15 cellular contexts compared by ENCODE assay signal in the genomic region with DNA sequence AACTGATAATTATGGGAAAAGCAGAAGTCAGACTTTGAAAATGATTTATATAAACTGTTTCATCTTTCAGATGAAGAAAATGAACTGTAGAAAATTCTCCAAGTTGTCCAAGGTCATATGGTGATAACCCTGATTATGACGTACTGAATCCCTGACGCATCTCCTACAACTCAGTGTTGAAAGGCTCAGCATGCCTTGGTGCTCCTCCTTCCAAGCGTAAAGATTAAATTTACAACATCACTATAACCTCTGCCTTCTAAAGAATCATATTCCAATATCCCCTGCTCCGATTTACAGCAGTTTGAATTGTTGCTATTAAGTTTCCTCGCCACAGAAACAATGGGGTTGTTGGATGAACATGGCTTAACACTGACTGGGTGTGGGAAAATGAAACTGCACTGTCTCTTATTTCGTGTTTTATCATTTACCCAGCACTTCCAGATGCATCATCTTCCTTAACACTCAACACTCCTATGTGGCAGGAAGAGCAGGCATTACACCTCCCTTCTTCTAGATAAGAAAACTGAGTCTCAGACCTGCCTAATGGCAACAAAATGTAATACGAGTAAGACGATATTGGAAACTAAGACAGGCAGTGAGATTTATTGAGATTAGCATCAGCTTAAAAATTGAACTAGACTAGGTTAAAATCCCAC.
A peak's percentile ranks its signal among the peaks of the same experiment; 100 is the strongest.
DNase-seq lines count a peak whose midpoint lies in the region; ATAC-seq, FAIRE-seq and TF ChIP-seq lines count a peak whose summit lies in the region.
"Had no signal": no experiment of that assay in that cellular context is flagged by ENCODE, and none has a peak within 500 bp of the region (broad histone marks: within the 10 kb centered on the region; RNA-seq: fewer than 3 reads in every experiment).

No MANE protein-coding gene starts in this region.

- ATAC-seq in HG03354 (IDR thresholded peaks at IDR 0.05; ENCODE audit: poor library complexity, severe bottlenecking, unreplicated experiment) = no peak
- ATAC-seq in GM21423 (IDR thresholded peaks at IDR 0.05; ENCODE audit: unreplicated experiment) = no peak

- DNase-seq in RCC 7860 (ENCODE audit: low spot score) = peak; percentile 39
- peak; percentile 43 for DNase-seq in fibroblast of pulmonary artery (ENCODE audit: low read depth)
- DNase-seq in caudate nucleus (lab: John Stamatoyannopoulos, UW) = no peak
- no peak for DNase-seq in cortex of kidney (lab: John Stamatoyannopoulos, UW)
- DNase-seq: activated CD4-positive, CD25-positive, alpha-beta regulatory T cell; activated CD8-positive, alpha-beta memory T cell treated with anti-CD3 and anti-CD28 coated beads, Interleukin-2, amount 50 U/mL, for 4 hours; activated naive CD8-positive, alpha-beta T cell treated with anti-CD3 and anti-CD28 coated beads, Interleukin-2, amount 10 ng/mL, durations not matched to agents 7 days and 5 days; HCEC 1CT; MM.1S; transverse colon had no signal

- H3K36me3 ChIP-seq in ACC112 (ENCODE audit: insufficient read depth, low read length) = no peaks in the 10 kb centered on the region
- H3K36me3 ChIP-seq: neural progenitor cell, transverse colon had no signal

- TF ChIP-seq CTCF in fibroblast of pulmonary artery (IDR thresholded peaks at IDR 0.05; ENCODE audit: low read length, missing control alignments) (no peak), nephron (IDR thresholded peaks at IDR 0.05; ENCODE audit: unreplicated experiment in 3 of 3) (no peak)

- no peaks in the 10 kb centered on the region for H3K27me3 ChIP-seq in ACC112 (ENCODE audit: insufficient read depth, low read length)
- H3K27me3 ChIP-seq: neural progenitor cell, transverse colon had no signal

- no peaks in the 10 kb centered on the region for H3K27me3 Mint-ChIP-seq in nephron (ENCODE audit: low read depth)

- no peaks in the 10 kb centered on the region for H3K79me2 ChIP-seq in ACC112 (ENCODE audit: control insufficient read depth, insufficient read depth, low read length, unreplicated experiment)

- H3K4me1 ChIP-seq in ACC112 (ENCODE audit: control insufficient read depth, insufficient read depth, low read length, unreplicated experiment) = peaks cover 45% of the 10 kb centered on the region
- H3K4me1 ChIP-seq: transverse colon had no signal

- peak overlapping the region in 2 of 3 experiments; percentile 5 to 12 for H3K4me3 Mint-ChIP-seq in nephron
- H3K4me3 Mint-ChIP-seq: activated naive CD8-positive, alpha-beta T cell treated with anti-CD3 and anti-CD28 coated beads, Interleukin-2, amount 10 ng/mL, durations not matched to agents 7 days and 5 days; neural progenitor cell had no signal

- H3K27ac ChIP-seq in ACC112 (ENCODE audit: low read depth, low read length) = peak overlapping the region; percentile 75
- H3K27ac ChIP-seq in caudate nucleus (ENCODE audit: low read depth, low read length) = no peak overlapping the region
- H3K27ac ChIP-seq: neural progenitor cell, transverse colon had no signal

- H3K4me3 ChIP-seq in ACC112 (ENCODE audit: low read depth, low read length) (peak overlapping the region; percentile 48), fibroblast of pulmonary artery (replicated peaks; ENCODE audit: low read depth, low read length) (peak overlapping the region; percentile 2)
- H3K4me3 ChIP-seq: transverse colon had no signal

- FAIRE-seq in RCC 7860 (lab: Jason Lieb, UNC) = no peak

- peak overlapping the region; percentile 36 to 57 (median 51) for H3K27ac Mint-ChIP-seq in nephron
- H3K27ac Mint-ChIP-seq: activated naive CD8-positive, alpha-beta T cell treated with anti-CD3 and anti-CD28 coated beads, Interleukin-2, amount 10 ng/mL, durations not matched to agents 7 days and 5 days had no signal

- peak overlapping the region; percentile 91 for H2AFZ ChIP-seq in ACC112 (ENCODE audit: low read length, unreplicated experiment)

- no peaks in the 10 kb centered on the region for H3K36me3 Mint-ChIP-seq in nephron (ENCODE audit: low read depth)
- H3K36me3 Mint-ChIP-seq: activated naive CD8-positive, alpha-beta T cell treated with anti-CD3 and anti-CD28 coated beads, Interleukin-2, amount 10 ng/mL, durations not matched to agents 7 days and 5 days; neural progenitor cell had no signal

- peaks cover 39% of the 10 kb centered on the region for H3K4me1 Mint-ChIP-seq in nephron
- H3K4me1 Mint-ChIP-seq: activated naive CD8-positive, alpha-beta T cell treated with anti-CD3 and anti-CD28 coated beads, Interleukin-2, amount 10 ng/mL, durations not matched to agents 7 days and 5 days had no signal

- H3K9me3 Mint-ChIP-seq in nephron = no peaks in the 10 kb centered on the region
- H3K9me3 Mint-ChIP-seq: activated naive CD8-positive, alpha-beta T cell treated with anti-CD3 and anti-CD28 coated beads, Interleukin-2, amount 10 ng/mL, durations not matched to agents 7 days and 5 days; neural progenitor cell had no signal

Comparison
In these comparisons a context has a peak if more than half of its experiments do, and no peak if none do; other contexts are left out.
1. DNase-seq: peak in RCC 7860 (single experiment) and fibroblast of pulmonary artery (single experiment); none in caudate nucleus (0 of 61) and cortex of kidney (single experiment).